ENCODE assay signal across 13 cellular contexts in genomic region chr1:33302325-33302724, GRCh38. TPM values are rescaled to one million over a fixed set of nuclear protein-coding genes. Genes with fewer than 3 reads are reported as not detected.
DNase-seq lines count a peak whose midpoint lies in the region; ATAC-seq, FAIRE-seq and TF ChIP-seq lines count a peak whose summit lies in the region.
"Had no signal": no experiment of that assay in that cellular context is flagged by ENCODE, and none has a peak within 500 bp of the region (broad histone marks: within the 10 kb centered on the region; RNA-seq: fewer than 3 reads in every experiment).

No MANE protein-coding gene starts in this region.

- no peak overlapping the region for H2BK20ac ChIP-seq in H1 (ENCODE audit: low read length)

- no peak overlapping the region for H2AK5ac ChIP-seq in H1 (ENCODE audit: low read depth, low read length)

- FAIRE-seq in H1 (lab: Jason Lieb, UNC): no peak

- peaks cover 20 to 53% (median 42%) of the 10 kb centered on the region in 11 experiments for H3K36me3 ChIP-seq in BLaER1 treated with 17β-estradiol and CSF1 and Interleukin-3, amounts not matched to agents 10 nM and 100 nM
- H3K36me3 ChIP-seq in H1 (ENCODE audit: control insufficient read depth in 2 of 4, insufficient read depth in 4 of 4, low read length in 3 of 4): peaks cover 0 to 10% (median 0%) of the 10 kb centered on the region in 4 experiments; a peak in 3 of 8 replicates

- H3K14ac ChIP-seq in H1 (ENCODE audit: insufficient read length): no peak overlapping the region

- H4K91ac ChIP-seq in H1 (replicated peaks; ENCODE audit: insufficient read length, low read length): no peak overlapping the region

- no peak overlapping the region for H3K18ac ChIP-seq in H1 (ENCODE audit: extremely low read depth, low read length)

- H3K23me2 ChIP-seq in H1 (ENCODE audit: low read depth, low read length): peaks cover 7% of the 10 kb centered on the region; the same call in 1 of the 2 replicates

- H2BK5ac ChIP-seq in H1 (ENCODE audit: low read depth, low read length): no peak overlapping the region

- peak overlapping the region in 2 of 11 experiments; percentile 6 to 22; a peak in 2 of 22 replicates for H3K27ac ChIP-seq in BLaER1 treated with 17β-estradiol and CSF1 and Interleukin-3, amounts not matched to agents 10 nM and 100 nM
- H3K27ac ChIP-seq in H1 (ENCODE audit: low read depth, low read length): no peak overlapping the region
- H3K27ac ChIP-seq: suprapubic skin had no signal

- TF ChIP-seq EP300 in H1 (IDR thresholded peaks at IDR 0.05; ENCODE audit: borderline replicate concordance in 1 of 2, low read depth in 2 of 2, low read length in 2 of 2): no peak

- no peaks in the 10 kb centered on the region for H3K79me2 ChIP-seq in H1 (ENCODE audit: control insufficient read depth in 1 of 2, insufficient read depth in 2 of 2, low read length in 2 of 2)

- H3K56ac ChIP-seq in H1 (replicated peaks; ENCODE audit: insufficient read length, low read depth, low read length): no peak overlapping the region

- no peak overlapping the region for H4K8ac ChIP-seq in H1 (ENCODE audit: extremely low read depth, insufficient read depth, low read length)

- TF ChIP-seq RAD21 in H1 (IDR thresholded peaks at IDR 0.05 in 1 of 2, conservative IDR thresholded peaks at IDR 0.05 in 1 of 2; ENCODE audit: low read depth in 2 of 2, low read length in 2 of 2): no peak

- peaks cover 27 to 60% (median 46%) of the 10 kb centered on the region in 10 experiments for H3K4me1 ChIP-seq in BLaER1 treated with 17β-estradiol and CSF1 and Interleukin-3, amounts not matched to agents 10 nM and 100 nM
- peaks cover 0 to 14% (median 3%) of the 10 kb centered on the region in 4 experiments; a peak in 5 of 7 replicates for H3K4me1 ChIP-seq in H1 (replicated peaks in 1 of 4; ENCODE audit: control insufficient read depth in 3 of 4, insufficient read depth in 4 of 4, low read length in 3 of 4)

- no peaks in the 10 kb centered on the region for H3K79me1 ChIP-seq in H1 (ENCODE audit: low read depth, low read length)

- CTCF ChIA-PET in H1 (lab: Charles Lee; ENCODE audit: partially characterized antibody): interaction anchor here (0.6 to 1.6 kb wide), 4 partner anchors 11 to 66 kb away, joined by 3 to 8 read pairs (median 4); no protein-coding TSS in a partner anchor

- H4K5ac ChIP-seq in H1 (ENCODE audit: insufficient read length, low read depth, low read length): no peak overlapping the region

- peak; percentile 56 for DNase-seq in CMK (ENCODE audit: low read depth)
- DNase-seq in T-helper 2 cell treated with Interferon-gamma antibody and Interleukin-4, amounts not matched to agents 5 μg/mL and 100 μg/mL, for 36 hours (ENCODE audit: low spot score): peak; percentile 35
- no peak for DNase-seq in H1 (ENCODE audit: low read depth in 1 of 2, low spot score in 2 of 2)
- no peak for DNase-seq in NCI-H526 (lab: John Stamatoyannopoulos, UW)
- DNase-seq in NCI-H2107 (lab: John Stamatoyannopoulos, UW): no peak
- DNase-seq: effector CD4-positive, alpha-beta T cell; NCI-H2081 treated with DMSO at 0.1 percent for 48 hours had no signal

- POLR2A ChIA-PET in H1 (lab: Charles Lee; ENCODE audit: partially characterized antibody): interaction anchor here (1.0 kb wide), 1 partner anchor 10 kb away, joined by 3 read pairs; no protein-coding TSS in a partner anchor

- peaks cover 16% of the 10 kb centered on the region for H3K27me3 Mint-ChIP-seq in T-helper 2 cell treated with Interferon-gamma antibody and Interleukin-4, amounts not matched to agents 5 μg/mL and 100 μg/mL, for 36 hours (ENCODE audit: low read depth)

- no peak overlapping the region for H3K9ac ChIP-seq in BLaER1 treated with 17β-estradiol and CSF1 and Interleukin-3, amounts not matched to agents 10 nM and 100 nM
- no peak overlapping the region for H3K9ac ChIP-seq in H1 (replicated peaks in 1 of 4; ENCODE audit: extremely low read depth in 1 of 4, low read depth in 3 of 4, low read length in 3 of 4)

- peaks cover 0 to 23% (median 13%) of the 10 kb centered on the region in 11 experiments; a peak in 12 of 22 replicates for H4K20me1 ChIP-seq in BLaER1 treated with 17β-estradiol and CSF1 and Interleukin-3, amounts not matched to agents 10 nM and 100 nM
- H4K20me1 ChIP-seq in H1 (replicated peaks in 1 of 2; ENCODE audit: control insufficient read depth in 1 of 2, insufficient read depth in 2 of 2, low read length in 2 of 2): peaks cover 0 to 3% of the 10 kb centered on the region in 2 experiments

- no peak overlapping the region for H2BK15ac ChIP-seq in H1 (ENCODE audit: low read length)

- ATAC-seq in HG03135 (IDR thresholded peaks at IDR 0.05; ENCODE audit: unreplicated experiment): no peak

- no peaks in the 10 kb centered on the region for H3K27me3 ChIP-seq in BLaER1 treated with 17β-estradiol and CSF1 and Interleukin-3, amounts not matched to agents 10 nM and 100 nM
- peaks cover 11 to 23% (median 18%) of the 10 kb centered on the region in 4 experiments for H3K27me3 ChIP-seq in H1 (replicated peaks in 1 of 4; ENCODE audit: control insufficient read depth in 3 of 4, extremely low read depth in 1 of 4, insufficient read depth in 3 of 4, low read length in 3 of 4)
- H3K27me3 ChIP-seq: right atrium auricular region had no signal

- no peak overlapping the region for H3K4ac ChIP-seq in H1 (replicated peaks; ENCODE audit: insufficient read length, low read depth, low read length)

- H3K4me3 ChIP-seq in BLaER1 treated with 17β-estradiol and CSF1 and Interleukin-3, amounts not matched to agents 10 nM and 100 nM: no peak overlapping the region
- no peak overlapping the region for H3K4me3 ChIP-seq in H1 (ENCODE audit: extremely low read depth in 1 of 4, insufficient read depth in 2 of 4, low read depth in 3 of 4, low read length in 4 of 4)
- H3K4me3 ChIP-seq: right atrium auricular region, suprapubic skin had no signal

- no peak for TF ChIP-seq CTCF in H1 (IDR thresholded peaks at IDR 0.05; ENCODE audit: control extremely low read depth in 1 of 3, insufficient read depth in 1 of 3, low read depth in 1 of 3, low read length in 3 of 3)

- H3K4me3 Mint-ChIP-seq in T-helper 2 cell treated with Interferon-gamma antibody and Interleukin-4, amounts not matched to agents 5 μg/mL and 100 μg/mL, for 36 hours: peak overlapping the region; percentile 43
- H3K4me3 Mint-ChIP-seq: IgD-negative memory B cell had no signal

- H2BK12ac ChIP-seq in H1 (ENCODE audit: low read depth, low read length): no peak overlapping the region

- H3K27ac Mint-ChIP-seq in T-helper 2 cell treated with Interferon-gamma antibody and Interleukin-4, amounts not matched to agents 5 μg/mL and 100 μg/mL, for 36 hours: peak overlapping the region; percentile 85
- H3K27ac Mint-ChIP-seq: IgD-negative memory B cell had no signal

- WGBS in H1 (ENCODE audit: extremely low coverage in 1 of 2, insufficient coverage in 1 of 2, insufficient read length in 1 of 2, insufficient replicate concordance in 2 of 2, low coverage in 1 of 2, low lambda C conversion rate in 2 of 2, missing lambda C conversion rate in 1 of 2), 2 experiments: 100% methylated on average over 1 of the region's 1 CpG; no CpG with 5 or more reads in 1 of the 2 experiments

- H2BK120ac ChIP-seq in H1 (replicated peaks; ENCODE audit: low read depth, low read length): no peak overlapping the region

- no peak overlapping the region for H3K23ac ChIP-seq in H1 (ENCODE audit: insufficient read length)

- H3K4me2 ChIP-seq in BLaER1 treated with 17β-estradiol and CSF1 and Interleukin-3, amounts not matched to agents 10 nM and 100 nM: peak overlapping the region; percentile 22 to 58 (median 46); a peak in 21 of 22 replicates
- H3K4me2 ChIP-seq in H1 (ENCODE audit: insufficient read depth in 1 of 2, low read depth in 2 of 2, low read length in 2 of 2): no peak overlapping the region

- H3K9me3 ChIP-seq in BLaER1 treated with 17β-estradiol and CSF1 and Interleukin-3, amounts not matched to agents 10 nM and 100 nM (replicated peaks in 1 of 11): no peaks in the 10 kb centered on the region
- peaks cover 0 to 5% of the 10 kb centered on the region in 2 experiments; a peak in 1 of 4 replicates for H3K9me3 ChIP-seq in H1 (ENCODE audit: insufficient read depth in 2 of 2, low read depth in 1 of 2, low read length in 1 of 2)
- H3K9me3 ChIP-seq: right atrium auricular region, suprapubic skin had no signal

- no peak for TF ChIP-seq POLR2A in H1 (IDR thresholded peaks at IDR 0.05; ENCODE audit: control extremely low read depth in 1 of 2, low read depth in 2 of 2, low read length in 2 of 2)

- no peak overlapping the region for H2AFZ ChIP-seq in H1 (ENCODE audit: low read length)

- H3K36me3 Mint-ChIP-seq in T-helper 2 cell treated with Interferon-gamma antibody and Interleukin-4, amounts not matched to agents 5 μg/mL and 100 μg/mL, for 36 hours (ENCODE audit: low read depth): peaks cover 27% of the 10 kb centered on the region

- H3K4me1 Mint-ChIP-seq in T-helper 2 cell treated with Interferon-gamma antibody and Interleukin-4, amounts not matched to agents 5 μg/mL and 100 μg/mL, for 36 hours (ENCODE audit: low read depth): peaks cover 31% of the 10 kb centered on the region

- peaks cover 17% of the 10 kb centered on the region for H3K9me3 Mint-ChIP-seq in T-helper 2 cell treated with Interferon-gamma antibody and Interleukin-4, amounts not matched to agents 5 μg/mL and 100 μg/mL, for 36 hours
- H3K9me3 Mint-ChIP-seq: IgD-negative memory B cell had no signal

RNA-seq across cellular contexts. Expression of gene A3GALT2, which starts 18.6 kb away (rescaled TPM):
- total RNA-seq in H1 (2021; fragmentation: NEBNext Ultra II Directional; extraction: Animal tissue kit (Norgen Biotek cat#: 25700)): not detected in 2 replicates
- polyA plus RNA-seq in H1 (2011; rRNA removed): not detected in 2 replicates
- not detected for polyA plus RNA-seq in H1 (2011; cell fraction: cytosol; rRNA removed)
- polyA plus RNA-seq in H1 (2011; cell fraction: nucleus; rRNA removed): not detected
- polyA plus RNA-seq in H1 (2012, experiment 1 of 2): not detected in 4 replicates
- not detected for polyA plus RNA-seq in H1 (2012, experiment 2 of 2)
- polyA plus RNA-seq in H1 (2013, experiment 1 of 2): not detected
- not detected for polyA plus RNA-seq in H1 (2013, experiment 2 of 2)
- not detected in 2 replicates for polyA minus RNA-seq in H1 (2011; rRNA and poly(A)+ RNA removed)
- polyA minus RNA-seq in H1 (2011; cell fraction: cytosol; rRNA and poly(A)+ RNA removed): not detected
- not detected for polyA minus RNA-seq in H1 (2011; cell fraction: nucleus; rRNA and poly(A)+ RNA removed)
- total RNA-seq: kidney epithelial cell, right atrium auricular region, suprapubic skin had no signal
- polyA plus RNA-seq: IgD-negative memory B cell had no signal

RNA-seq across cellular contexts. Expression of gene ZNF362, which starts 46.0 kb away (rescaled TPM):
- 27.8 and 30.0 TPM in 2 replicates for total RNA-seq in H1 (2021; fragmentation: NEBNext Ultra II Directional; extraction: Animal tissue kit (Norgen Biotek cat#: 25700))
- polyA plus RNA-seq in H1 (2011; rRNA removed): 24.2 and 40.4 TPM in 2 replicates
- polyA plus RNA-seq in H1 (2011; cell fraction: cytosol; rRNA removed): 16.1 TPM
- 24.6 TPM for polyA plus RNA-seq in H1 (2011; cell fraction: nucleus; rRNA removed)
- polyA plus RNA-seq in H1 (2012, experiment 1 of 2): 15.4 to 21.7 TPM (median 18.6 TPM) in 4 replicates
- 16.3 TPM for polyA plus RNA-seq in H1 (2012, experiment 2 of 2)
- 20.9 TPM for polyA plus RNA-seq in H1 (2013, experiment 1 of 2)
- 20.1 TPM for polyA plus RNA-seq in H1 (2013, experiment 2 of 2)
- polyA minus RNA-seq in H1 (2011; rRNA and poly(A)+ RNA removed): 14.9 and 19.7 TPM in 2 replicates
- 17.6 TPM for polyA minus RNA-seq in H1 (2011; cell fraction: cytosol; rRNA and poly(A)+ RNA removed)
- 17.4 TPM for polyA minus RNA-seq in H1 (2011; cell fraction: nucleus; rRNA and poly(A)+ RNA removed)

Comparison
In these comparisons a context has a peak if more than half of its experiments do, and no peak if none do; other contexts are left out.
1. H3K4me2 ChIP-seq: peak in BLaER1 treated with 17β-estradiol and CSF1 and Interleukin-3, amounts not matched to agents 10 nM and 100 nM (11 of 11); none in H1 (0 of 2).
2. DNase-seq: peak in CMK (single experiment) and T-helper 2 cell treated with Interferon-gamma antibody and Interleukin-4, amounts not matched to agents 5 μg/mL and 100 μg/mL, for 36 hours (single experiment); none in H1 (0 of 2), NCI-H526 (0 of 2) and NCI-H2107 (single experiment).